1 cellular context compared by ENCODE assay signal in genomic region chr2:7029291-7030059, GRCh38.
TF ChIP-seq lines count a peak whose summit lies in the region.

No MANE protein-coding gene starts in this region.

TF ChIP-seq in HepG2, 621 proteins besides CTCF, POLR2A, EP300 and RAD21 (continued from another document):
- no peak for TF ChIP-seq ZNF605 (CRISPR knock-in tag; IDR thresholded peaks at IDR 0.05)
- TF ChIP-seq GATAD1 (CRISPR knock-in tag; IDR thresholded peaks at IDR 0.05) = no peak
- TF ChIP-seq GATAD2A (CRISPR knock-in tag; IDR thresholded peaks at IDR 0.05) = no peak
- TF ChIP-seq NFE2L1 (CRISPR knock-in tag; IDR thresholded peaks at IDR 0.05; ENCODE audit: borderline replicate concordance) = no peak
- TF ChIP-seq KDM5B (CRISPR knock-in tag; IDR thresholded peaks at IDR 0.05; ENCODE audit: borderline replicate concordance) = peak; percentile 20; the same call in 1 of the 2 replicates
- no peak for TF ChIP-seq ZNF354B (CRISPR knock-in tag; IDR thresholded peaks at IDR 0.05)
